ENCODE assay signal across 1 cellular context in the genomic region with DNA sequence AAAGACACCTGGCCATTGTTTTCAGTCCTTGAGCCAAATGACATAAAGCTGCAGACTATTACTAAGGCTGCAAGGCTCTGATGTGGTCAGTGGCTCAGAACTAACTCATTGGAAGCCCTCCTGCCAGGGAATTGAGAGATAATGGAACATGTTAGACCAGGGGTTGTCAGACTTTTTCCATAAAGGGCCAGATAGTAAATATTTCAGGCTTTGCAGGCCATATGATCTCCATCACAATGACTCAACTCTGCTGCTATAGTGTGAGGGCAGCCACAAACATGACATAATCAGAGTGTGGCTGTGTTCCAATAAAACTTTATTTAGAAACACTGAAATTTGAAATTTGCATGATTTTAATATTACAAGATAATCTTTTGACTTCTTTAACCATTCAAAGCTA.
A peak's percentile ranks its signal among the peaks of the same experiment; 100 is the strongest.
TF ChIP-seq lines count a peak whose summit lies in the region.

No MANE protein-coding gene starts in this region.

TF ChIP-seq in GM12878, 131 proteins besides CTCF, POLR2A, EP300 and RAD21 (continued from another document):
- peak; percentile 72 for TF ChIP-seq ZBTB40 (IDR thresholded peaks at IDR 0.05; ENCODE audit: borderline replicate concordance)
- no peak for TF ChIP-seq MTA3 (IDR thresholded peaks at IDR 0.05; ENCODE audit: borderline replicate concordance, low read length)
